ENCODE assay signal across 1 cellular context in the genomic region with DNA sequence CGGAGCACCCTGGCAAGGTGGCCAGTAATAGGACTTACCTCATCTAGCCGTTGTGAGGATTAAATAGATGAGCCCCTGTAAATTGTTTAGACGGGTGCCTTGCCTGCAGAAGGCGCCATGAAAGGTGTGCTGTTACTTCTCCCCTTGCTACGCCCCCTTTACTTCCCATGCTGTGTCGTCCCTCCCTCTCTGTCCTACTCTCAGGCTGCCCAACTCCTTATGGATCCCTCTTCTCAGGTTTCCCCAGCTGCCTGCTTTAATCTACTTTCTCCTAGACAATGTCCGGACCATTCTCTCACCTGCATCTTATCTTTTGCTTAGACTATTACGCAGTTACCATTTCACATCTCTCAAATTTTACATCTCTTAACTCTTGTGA.
TF ChIP-seq lines count a peak whose summit lies in the region.

No MANE protein-coding gene starts in this region.

TF ChIP-seq in GM23338, 12 proteins besides CTCF, POLR2A, EP300 and RAD21 (continued from another document):
- TF ChIP-seq JUNB (IDR thresholded peaks at IDR 0.05; ENCODE audit: unreplicated experiment) = no peak
- TF ChIP-seq CREB1 (CRISPR knock-in tag; IDR thresholded peaks at IDR 0.05; ENCODE audit: low read depth) = no peak
